In the genomic region with DNA sequence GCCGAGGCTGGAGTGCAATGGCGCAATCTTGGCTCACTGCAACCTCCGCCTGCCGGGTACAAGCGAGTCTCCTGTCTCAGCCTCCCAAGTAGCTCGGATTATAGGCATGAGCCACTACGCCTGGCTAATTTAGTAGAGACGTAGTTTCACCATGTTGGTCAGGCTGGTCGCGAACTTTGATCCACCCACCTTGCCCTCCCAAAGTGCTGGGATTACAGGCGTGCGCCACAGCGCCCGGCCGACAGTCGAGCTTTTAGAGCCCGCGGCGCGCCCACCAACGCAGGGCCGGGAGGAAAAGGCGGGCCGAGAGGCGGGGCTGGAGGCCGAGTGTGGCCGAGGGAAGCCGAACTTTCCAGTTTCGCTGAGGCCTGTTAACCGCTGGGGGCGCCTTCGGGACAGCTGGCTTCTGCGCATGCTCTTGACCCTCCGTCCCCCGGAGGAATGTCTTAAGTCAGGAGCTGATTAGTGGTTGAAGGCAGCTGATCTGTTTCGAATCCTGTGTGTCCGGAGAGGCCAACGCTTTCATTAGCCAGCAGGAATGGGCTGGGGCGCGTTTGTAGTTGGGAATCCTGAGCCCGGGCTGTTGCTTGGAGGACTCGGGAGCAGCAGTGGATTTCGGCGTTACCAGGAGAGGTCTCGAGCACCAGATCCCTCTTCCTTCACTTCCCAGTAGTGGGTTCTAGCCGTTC, we compare ENCODE assay signal across 8 cellular contexts.
DNase-seq lines count a peak whose midpoint lies in the region; ATAC-seq lines count a peak whose summit lies in the region.

No MANE protein-coding gene starts in this region.

- ATAC-seq in GM19025 (IDR thresholded peaks at IDR 0.05; ENCODE audit: low read depth, unreplicated experiment) (peak; percentile 89), HG03342 (IDR thresholded peaks at IDR 0.05; ENCODE audit: unreplicated experiment) (peak; percentile 91)
- ATAC-seq in activated CD4-positive, CD25-positive, alpha-beta regulatory T cell treated with anti-CD3 and anti-CD28 coated beads, Interleukin-2, amount 50 U/mL, for 24 hours, result peak; percentile 94 to 95

- DNase-seq in AG20443 (ENCODE audit: low spot score), result peak; percentile 98
- DNase-seq in NCI-H446 (lab: John Stamatoyannopoulos, UW), result peak; percentile 78 to 94
- peak; percentile 69 to 76 for DNase-seq in cerebellar nuclear complex (lab: John Stamatoyannopoulos, UW)
- DNase-seq in islet precursor cell, result peak; percentile 99
- DNase-seq in stimulated activated CD4-positive, alpha-beta T cell treated with anti-CD3 and anti-CD28 coated beads, Interleukin-12 subunit alpha, Interleukin-12 subunit beta, amount 100 ng/mL, for 4 hours, result peak; percentile 91

Comparison
In these comparisons a context has a peak if more than half of its experiments do, and no peak if none do; other contexts are left out.
1. Peak in every context shown above with its lines: DNase-seq and ATAC-seq.